Comparison of ENCODE assay signal across 15 cellular contexts in genomic region chr3:15682766-15683165, GRCh38.
DNase-seq lines count a peak whose midpoint lies in the region; ATAC-seq and TF ChIP-seq lines count a peak whose summit lies in the region.
"Had no signal": no experiment of that assay in that cellular context is flagged by ENCODE, and none has a peak within 500 bp of the region (broad histone marks: within the 10 kb centered on the region; RNA-seq: fewer than 3 reads in every experiment).

No MANE protein-coding gene starts in this region.

- no peak for TF ChIP-seq CTCF in NB4 (IDR thresholded peaks at IDR 0.05; ENCODE audit: low read depth, low read length)

- DNase-seq in EH (ENCODE audit: low read depth), result peak; percentile 68
- peak; percentile 61 for DNase-seq in NB4 (ENCODE audit: low read depth)
- DNase-seq in dedifferentiated amniotic fluid mesenchymal stem cell (ENCODE audit: extremely low spot score), result peak; percentile 51
- DNase-seq in pons (ENCODE audit: low spot score), result peak; percentile 43
- no peak for DNase-seq in 8988T
- DNase-seq in NCI-H2081 (lab: John Stamatoyannopoulos, UW), result no peak
- DNase-seq in dermis blood vessel endothelial cell, result no peak
- DNase-seq: activated B cell treated with CpG ODN at 0.5 μM for 24 hours; amniotic stem cell; CD8-positive, alpha-beta T cell; NCI-H510A; posterior cingulate gyrus; SHP77 treated with DMSO at 0.1 percent for 48 hours; stimulated activated CD4-positive, alpha-beta T cell treated with anti-CD3 and anti-CD28 coated beads, Interleukin-4, amount 100 ng/mL, for 1 hour had no signal

- TF ChIP-seq POLR2A in NB4 (IDR thresholded peaks at IDR 0.05; ENCODE audit: extremely low read depth, insufficient read length), result no peak

- no peak overlapping the region for H3K4me3 ChIP-seq in NB4 (ENCODE audit: low read depth, low read length)

- no peak for ATAC-seq in HG03139 (IDR thresholded peaks at IDR 0.05; ENCODE audit: unreplicated experiment)
- ATAC-seq: CD8-positive, alpha-beta T cell had no signal

Comparison
In these comparisons a context has a peak if more than half of its experiments do, and no peak if none do; other contexts are left out.
1. DNase-seq: peak in EH (single experiment), NB4 (single experiment), dedifferentiated amniotic fluid mesenchymal stem cell (single experiment) and pons (single experiment); none in 8988T (single experiment), NCI-H2081 (0 of 2) and dermis blood vessel endothelial cell (single experiment).